Comparison of ENCODE assay signal across 2 cellular contexts in genomic region chr16:2147378-2147777, GRCh38.
TF ChIP-seq lines count a peak whose summit lies in the region.

No MANE protein-coding gene starts in this region.

TF ChIP-seq in IMR-90, 13 proteins besides CTCF, POLR2A, EP300 and RAD21:
- no peak for TF ChIP-seq RCOR1 (IDR thresholded peaks at IDR 0.05; ENCODE audit: insufficient replicate concordance, low read length)

TF ChIP-seq in SK-N-SH, 30 proteins besides CTCF, POLR2A, EP300 and RAD21:
- TF ChIP-seq PBX3 (IDR thresholded peaks at IDR 0.05) = no peak
- TF ChIP-seq CHD2 (IDR thresholded peaks at IDR 0.05; ENCODE audit: low read length, partially characterized antibody) = no peak
- no peak for TF ChIP-seq TCF12 (IDR thresholded peaks at IDR 0.05)
- no peak for TF ChIP-seq FOXM1 (IDR thresholded peaks at IDR 0.05; ENCODE audit: low read depth)
- no peak for TF ChIP-seq TAF1 (IDR thresholded peaks at IDR 0.05; ENCODE audit: borderline replicate concordance, low read depth, low read length)
- no peak for TF ChIP-seq IRF3 (IDR thresholded peaks at IDR 0.05; ENCODE audit: low read depth, low read length)
- TF ChIP-seq ELF1 (IDR thresholded peaks at IDR 0.05) = no peak
- TF ChIP-seq NRF1 (IDR thresholded peaks at IDR 0.05; ENCODE audit: low read depth, low read length) = no peak
- TF ChIP-seq JUND (IDR thresholded peaks at IDR 0.05) = no peak
- no peak for TF ChIP-seq RCOR1 (IDR thresholded peaks at IDR 0.05; ENCODE audit: low read length)
- TF ChIP-seq MEF2A (IDR thresholded peaks at IDR 0.05; ENCODE audit: borderline replicate concordance, low read depth) = no peak
- no peak for TF ChIP-seq SMC3 (IDR thresholded peaks at IDR 0.05; ENCODE audit: low read depth, low read length)
- no peak for TF ChIP-seq RXRA (IDR thresholded peaks at IDR 0.05; ENCODE audit: borderline replicate concordance, low read depth)
- no peak for TF ChIP-seq NFIC (IDR thresholded peaks at IDR 0.05; ENCODE audit: borderline replicate concordance)
- no peak for TF ChIP-seq REST (IDR thresholded peaks at IDR 0.05; ENCODE audit: low read depth, low read length)
